ENCODE assay signal across 23 cellular contexts in the genomic region with DNA sequence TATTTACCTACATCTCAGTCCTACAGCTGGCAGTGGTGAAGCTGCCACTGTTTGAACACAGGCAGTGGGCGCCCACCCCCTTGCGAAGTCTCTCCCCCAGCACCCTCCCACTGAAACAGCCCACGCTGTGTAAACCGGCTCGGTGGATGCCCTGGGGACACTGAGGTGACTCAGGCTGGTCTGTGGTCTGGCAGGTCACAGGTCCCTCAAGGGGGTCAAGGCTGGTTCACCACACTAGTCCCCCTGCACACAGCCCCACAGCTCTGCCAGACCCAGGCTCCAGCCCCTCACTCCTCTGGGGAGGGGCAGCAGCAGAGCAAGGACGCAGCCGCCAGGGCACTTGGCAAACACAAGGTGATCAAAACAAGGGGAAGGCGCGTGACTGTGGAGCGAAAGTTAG. TPM values are rescaled to one million over a fixed set of nuclear protein-coding genes. Genes with fewer than 3 reads are reported as not detected.
A peak's percentile ranks its signal among the peaks of the same experiment; 100 is the strongest.
DNase-seq lines count a peak whose midpoint lies in the region; ATAC-seq, FAIRE-seq and TF ChIP-seq lines count a peak whose summit lies in the region.
"Had no signal": no experiment of that assay in that cellular context is flagged by ENCODE, and none has a peak within 500 bp of the region (broad histone marks: within the 10 kb centered on the region; RNA-seq: fewer than 3 reads in every experiment).

No MANE protein-coding gene starts in this region.

- TF ChIP-seq EP300 in K562 (IDR thresholded peaks at IDR 0.05; ENCODE audit: low read length): no peak

- FAIRE-seq in GM12891 (lab: Jason Lieb, UNC): no peak
- no peak for FAIRE-seq in K562 (lab: Jason Lieb, UNC)
- FAIRE-seq: GM18507, H54 had no signal

- intact Hi-C loops in K562 (cut with micrococcal nuclease): no loop called here
- intact Hi-C loops in MCF 10A (cut with micrococcal nuclease): no loop called here
- intact Hi-C loops in psoas muscle (cut with DNase I): loop anchor here in 1 of 2 donors (10.0 kb wide), 1 partner anchor 128 kb away; a partner anchor contains a TSS

- TF ChIP-seq CTCF in K562 (IDR thresholded peaks at IDR 0.05 in 2 of 3, conservative IDR thresholded peaks at IDR 0.05 in 1 of 3; ENCODE audit: insufficient read depth in 2 of 3, low read depth in 1 of 3, low read length in 3 of 3): no peak
- TF ChIP-seq CTCF in MCF 10A (IDR thresholded peaks at IDR 0.05; ENCODE audit: unreplicated experiment): no peak
- no peak for TF ChIP-seq CTCF in psoas muscle (IDR thresholded peaks at IDR 0.05)

- H3K27me3 ChIP-seq in K562 (ENCODE audit: control insufficient read depth in 2 of 2, insufficient read depth in 2 of 2, low read length in 2 of 2): peaks cover 15 to 49% of the 10 kb centered on the region in 2 experiments
- H3K27me3 ChIP-seq in neuronal stem cell (ENCODE audit: control insufficient read depth in 3 of 3, insufficient read depth in 3 of 3, low read depth in 1 of 3, low read length in 3 of 3): peaks cover 0 to 54% (median 17%) of the 10 kb centered on the region in 3 experiments
- peaks cover 0 to 40% (median 19%) of the 10 kb centered on the region in 3 donors for H3K27me3 ChIP-seq in psoas muscle (ENCODE audit: insufficient read depth in 3 of 3, low read length in 2 of 3)

- no peak overlapping the region for H2BK120ac ChIP-seq in neuronal stem cell (ENCODE audit: low read depth, low read length)

- WGBS in K562 (ENCODE audit: insufficient coverage, low coverage, missing lambda C conversion rate): 7% methylated on average over 10 of the region's 10 CpGs
- no CpG with 5 or more reads among the region's 10 CpGs for WGBS in neuronal stem cell (ENCODE audit: extremely low coverage in 2 of 2, insufficient read length in 2 of 2, insufficient replicate concordance in 1 of 2), 2 donors
- 73 to 79% (median 78%) methylated on average over 10 of the region's 10 CpGs for WGBS in psoas muscle, 3 donors

- ATAC-seq in K562: no peak
- no peak for ATAC-seq in psoas muscle

- no peak overlapping the region for H4K91ac ChIP-seq in neuronal stem cell (ENCODE audit: low read depth, low read length, poor library complexity)

- H3K4ac ChIP-seq in neuronal stem cell (ENCODE audit: low read length): no peak overlapping the region

- H2BK5ac ChIP-seq in neuronal stem cell (ENCODE audit: low read length): no peak overlapping the region

- H3K18ac ChIP-seq in neuronal stem cell (ENCODE audit: low read length): no peak overlapping the region

- H3K4me1 ChIP-seq in K562 (replicated peaks in 1 of 2; ENCODE audit: control insufficient read depth in 2 of 2, insufficient read depth in 2 of 2, low read length in 2 of 2) (peaks cover 0 to 31% of the 10 kb centered on the region in 2 experiments; a peak in 2 of 5 replicates), neuronal stem cell (ENCODE audit: control insufficient read depth in 2 of 2, insufficient read depth in 1 of 2, low read depth in 1 of 2, low read length in 2 of 2) (no peaks in the 10 kb centered on the region), psoas muscle (no peaks in the 10 kb centered on the region)

- CTCF ChIA-PET in K562 (lab: Yijun Ruan, JAX; ENCODE audit: low intra/inter-chr PET ratio) (no interaction called here), MCF 10A (lab: Yijun Ruan, JAX) (no interaction called here)

- no peak overlapping the region for H2BK15ac ChIP-seq in neuronal stem cell (ENCODE audit: low read length)

- peaks cover 20% of the 10 kb centered on the region for H3K27me3 Mint-ChIP-seq in MCF 10A (ENCODE audit: insufficient read depth, unreplicated experiment)

- H4K20me1 ChIP-seq in K562 (replicated peaks; ENCODE audit: control insufficient read depth, insufficient read depth, low read length): peaks cover 36% of the 10 kb centered on the region

- no peak overlapping the region for H3K27ac Mint-ChIP-seq in MCF 10A (ENCODE audit: low read depth, unreplicated experiment)
- H3K27ac Mint-ChIP-seq: T-helper 1 cell treated with Interleukin-12 subunit alpha and Interleukin-12 subunit beta and Interleukin-4 antibody, amounts not matched to agents 30 μg/mL and 1 μg/mL, for 36 hours had no signal

- no peak overlapping the region for H2BK12ac ChIP-seq in neuronal stem cell (ENCODE audit: low read length)

- H3K14ac ChIP-seq in neuronal stem cell (ENCODE audit: low read length): no peak overlapping the region

- H3K4me2 ChIP-seq in K562 (ENCODE audit: insufficient read depth, low read length) (no peak overlapping the region), neuronal stem cell (ENCODE audit: insufficient read depth, low read length, poor library complexity, severe bottlenecking) (no peak overlapping the region)

- no peak overlapping the region for H3K4me3 ChIP-seq in K562
- H3K4me3 ChIP-seq in neuronal stem cell (ENCODE audit: low read length in 2 of 2): no peak overlapping the region
- no peak overlapping the region for H3K4me3 ChIP-seq in psoas muscle

- H3K79me2 ChIP-seq in K562 (ENCODE audit: control insufficient read depth, insufficient read depth, low read length): no peaks in the 10 kb centered on the region

- H3K9me3 ChIP-seq in K562 (replicated peaks; ENCODE audit: control insufficient read depth, insufficient read depth, low read depth, low read length): no peaks in the 10 kb centered on the region
- no peaks in the 10 kb centered on the region for H3K9me3 ChIP-seq in neuronal stem cell (replicated peaks in 1 of 2; ENCODE audit: control insufficient read depth in 2 of 2, insufficient read depth in 1 of 2, low read depth in 1 of 2, low read length in 2 of 2)
- no peaks in the 10 kb centered on the region for H3K9me3 ChIP-seq in psoas muscle

- no peak overlapping the region for H2AFZ ChIP-seq in K562 (ENCODE audit: low read depth, low read length)
- no peak overlapping the region for H2AFZ ChIP-seq in neuronal stem cell (ENCODE audit: low read length)

- in situ Hi-C loops in K562 (cut with MboI): no loop called here

- H3K9me3 Mint-ChIP-seq in MCF 10A (ENCODE audit: unreplicated experiment): no peaks in the 10 kb centered on the region
- H3K9me3 Mint-ChIP-seq: T-helper 1 cell treated with Interleukin-12 subunit alpha and Interleukin-12 subunit beta and Interleukin-4 antibody, amounts not matched to agents 30 μg/mL and 1 μg/mL, for 36 hours had no signal

- no peaks in the 10 kb centered on the region for H3K36me3 ChIP-seq in K562 (ENCODE audit: control insufficient read depth, insufficient read depth, low read length)
- H3K36me3 ChIP-seq in neuronal stem cell (replicated peaks in 1 of 2; ENCODE audit: control insufficient read depth in 2 of 2, insufficient read depth in 2 of 2, low read length in 2 of 2): no peaks in the 10 kb centered on the region
- no peaks in the 10 kb centered on the region for H3K36me3 ChIP-seq in psoas muscle (ENCODE audit: insufficient read depth in 1 of 2, low read depth in 1 of 2)

- no peak overlapping the region for H3K4me3 Mint-ChIP-seq in MCF 10A (ENCODE audit: unreplicated experiment)
- H3K4me3 Mint-ChIP-seq: T-helper 1 cell treated with Interleukin-12 subunit alpha and Interleukin-12 subunit beta and Interleukin-4 antibody, amounts not matched to agents 30 μg/mL and 1 μg/mL, for 36 hours had no signal

- no peak overlapping the region for H3K23ac ChIP-seq in neuronal stem cell (ENCODE audit: low read depth, low read length, poor library complexity)

- H2AK5ac ChIP-seq in neuronal stem cell (ENCODE audit: low read depth, low read length): no peak overlapping the region

- H3K9ac ChIP-seq in K562 (ENCODE audit: insufficient read depth in 1 of 2, low read depth in 2 of 2, low read length in 2 of 2): no peak overlapping the region
- H3K9ac ChIP-seq in neuronal stem cell (ENCODE audit: low read depth, low read length, poor library complexity): no peak overlapping the region

- DNase-seq in GM12891 (ENCODE audit: insufficient read length, low spot score): peak; percentile 7
- DNase-seq in M059J (ENCODE audit: low read depth): peak; percentile 40
- DNase-seq in K562 (ENCODE audit: extremely low read depth in 1 of 4, low spot score in 3 of 4): no peak
- no peak for DNase-seq in NCI-H146 treated with DMSO at 0.1 percent for 48 hours (lab: John Stamatoyannopoulos, UW; ENCODE audit: unreplicated experiment)
- no peak for DNase-seq in neuronal stem cell (ENCODE audit: low spot score)
- DNase-seq in MCF 10A (ENCODE audit: unreplicated experiment): no peak
- no peak for DNase-seq in psoas muscle
- DNase-seq: DMS153, DND-41, KBM-7, NCI-H1105, NCI-H1436 treated with DMSO at 0.1 percent for 48 hours, NCI-H1930, NCI-H2107, NCI-H446, NCI-H524 treated with DMSO at 0.1 percent for 48 hours, NCI-H774, Right ventricle myocardium superior, RPMI8226 had no signal

- no peaks in the 10 kb centered on the region for H3K4me1 Mint-ChIP-seq in MCF 10A (ENCODE audit: insufficient read depth, unreplicated experiment)

- H4K8ac ChIP-seq in neuronal stem cell (ENCODE audit: low read depth, low read length): no peak overlapping the region

- no peaks in the 10 kb centered on the region for H3K9me1 ChIP-seq in K562 (ENCODE audit: control insufficient read depth, insufficient read depth, low read length)

- TF ChIP-seq POLR2A in GM12891 (IDR thresholded peaks at IDR 0.05; ENCODE audit: low read depth, low read length): no peak
- TF ChIP-seq POLR2A in K562 (conservative IDR thresholded peaks at IDR 0.05): no peak

- H3K79me1 ChIP-seq in neuronal stem cell (ENCODE audit: low read depth, low read length): no peaks in the 10 kb centered on the region

- H3K27ac ChIP-seq in K562 (ENCODE audit: extremely low read depth, low read depth, low read length) (no peak overlapping the region), neuronal stem cell (replicated peaks; ENCODE audit: low read length) (no peak overlapping the region), psoas muscle (no peak overlapping the region)

- TF ChIP-seq RAD21 in K562 (CRISPR knock-in tag; conservative IDR thresholded peaks at IDR 0.05 in 1 of 2, IDR thresholded peaks at IDR 0.05 in 1 of 2): no peak

- H3K36me3 Mint-ChIP-seq in MCF 10A (ENCODE audit: insufficient read depth, unreplicated experiment): no peaks in the 10 kb centered on the region

- no TSS peak for BruUV-seq in K562 (replicated peaks; lab: Mats Ljungman, UMichigan)
- no TSS peak for BruUV-seq in MCF 10A (replicated peaks; lab: Mats Ljungman, UMichigan)

- POLR2A ChIA-PET in K562 (lab: Yijun Ruan, JAX): interaction anchor here (0.6 to 1.7 kb wide), 3 partner anchors 10 to 107 kb away, joined by 3 to 6 read pairs (median 3); no protein-coding TSS in a partner anchor
- POLR2A ChIA-PET in MCF 10A (lab: Yijun Ruan, JAX): no interaction called here

RNA-seq across cellular contexts. Expression of a gene that starts 7.6 kb away (rescaled TPM):
- 0.23 TPM for polyA plus RNA-seq in GM12891 (2012; ENCODE audit: low read depth, missing spikeins)
- 0.07 TPM in 1 of 2 replicates, not detected in the other for total RNA-seq in M059J (2014; rRNA removed; shearing (Covaris generic))
- 0.56 and 1.7 TPM in 2 replicates for total RNA-seq in K562 (2011; cell fraction: chromatin; rRNA removed; ENCODE audit: low replicate concordance)
- 0.53 and 0.67 TPM in 2 replicates for total RNA-seq in K562 (2011; cell fraction: nucleolus; rRNA removed)
- 0.23 and 0.37 TPM in 2 replicates for total RNA-seq in K562 (2011; cell fraction: nucleoplasm; rRNA removed)
- 0.18 and 0.49 TPM in 2 replicates for total RNA-seq in K562 (2014; rRNA removed)
- total RNA-seq in K562 (2014; rRNA removed; fragmentation: Illumina TruSeq; extraction: Trizol): 0.04 and 0.06 TPM in 2 replicates
- total RNA-seq in K562 (2015; rRNA removed; fragmentation: Illumina TruSeq; extraction: Trizol): 0.04 and 0.07 TPM in 2 replicates
- 0.09 and 0.16 TPM in 2 replicates for total RNA-seq in K562 (2021)
- polyA plus RNA-seq in K562 (2011; rRNA removed): 0.11 and 0.16 TPM in 2 replicates
- 0.07 and 0.16 TPM in 2 replicates for polyA plus RNA-seq in K562 (2011; cell fraction: cytosol; rRNA removed)
- polyA plus RNA-seq in K562 (2011; cell fraction: nucleus; rRNA removed): 0.75 and 1.2 TPM in 2 replicates
- 0.09 and 0.18 TPM in 2 replicates for polyA plus RNA-seq in K562 (2012)
- polyA plus RNA-seq in K562 (2014; fragmentation: Illumina TruSeq; extraction: Trizol): 0.03 and 0.39 TPM in 2 replicates
- polyA plus RNA-seq in K562 (2014; fragmentation: Nextera tagmentation; extraction: Ambion mirVana): not detected
- polyA plus RNA-seq in K562 (2014; rRNA removed): 0.51 and 0.52 TPM in 2 replicates
- 0.11 and 0.15 TPM in 2 replicates for polyA minus RNA-seq in K562 (2011; rRNA and poly(A)+ RNA removed)
- not detected in 2 replicates for polyA minus RNA-seq in K562 (2011; cell fraction: cytosol; rRNA and poly(A)+ RNA removed)
- polyA minus RNA-seq in K562 (2011; cell fraction: nucleus; rRNA and poly(A)+ RNA removed): 0.67 TPM in 2 replicates
- 0.14 TPM for polyA plus RNA-seq in neuronal stem cell (2013, experiment 1 of 2)
- 0.22 TPM for polyA plus RNA-seq in neuronal stem cell (2013, experiment 2 of 2)
- 0.07 and 0.17 TPM in 2 replicates for total RNA-seq in MCF 10A (2022)
- total RNA-seq in psoas muscle: under 1 TPM in 2 of 4 donors, not detected in 2; 0.24 to 0.25 TPM
- polyA plus RNA-seq in psoas muscle: under 1 TPM; 0.03 to 0.38 (median 0.17) TPM
- total RNA-seq: HT1080, Right ventricle myocardium superior had no signal

RNA-seq across cellular contexts. Expression of a gene that starts 26.8 kb away (rescaled TPM):
- polyA plus RNA-seq in GM12891 (2012; ENCODE audit: low read depth, missing spikeins): 1,657 TPM
- 135 and 162 TPM in 2 replicates for total RNA-seq in M059J (2014; rRNA removed; shearing (Covaris generic))
- 123 and 176 TPM in 2 replicates for total RNA-seq in K562 (2011; cell fraction: chromatin; rRNA removed; ENCODE audit: low replicate concordance)
- total RNA-seq in K562 (2011; cell fraction: nucleolus; rRNA removed): 90.0 and 92.7 TPM in 2 replicates
- total RNA-seq in K562 (2011; cell fraction: nucleoplasm; rRNA removed): 151 and 187 TPM in 2 replicates
- total RNA-seq in K562 (2014; rRNA removed) (344 and 467 TPM in 2 replicates), K562 (2014; rRNA removed; fragmentation: Illumina TruSeq; extraction: Trizol) (1,165 and 1,306 TPM in 2 replicates), K562 (2015; rRNA removed; fragmentation: Illumina TruSeq; extraction: Trizol) (548 and 579 TPM in 2 replicates), K562 (2021) (578 and 629 TPM in 2 replicates), MCF 10A (2022) (477 and 513 TPM in 2 replicates), psoas muscle (100 to 1,000 TPM; 308 to 417 (median 333) TPM)
- polyA plus RNA-seq in K562 (2011; rRNA removed) (446 and 607 TPM in 2 replicates), K562 (2014; fragmentation: Illumina TruSeq; extraction: Trizol) (658 and 673 TPM in 2 replicates), K562 (2014; fragmentation: Nextera tagmentation; extraction: Ambion mirVana) (100 to 1,000 TPM; 581 to 618 TPM), K562 (2014; rRNA removed) (542 and 593 TPM in 2 replicates), psoas muscle (100 to 1,000 TPM; 285 to 333 (median 291) TPM)
- polyA plus RNA-seq in K562 (2011; cell fraction: cytosol; rRNA removed): 48.5 and 166 TPM in 2 replicates
- polyA plus RNA-seq in K562 (2011; cell fraction: nucleus; rRNA removed): 62.0 and 114 TPM in 2 replicates
- polyA plus RNA-seq in K562 (2012): 1,489 and 2,642 TPM in 2 replicates
- 169 and 228 TPM in 2 replicates for polyA minus RNA-seq in K562 (2011; rRNA and poly(A)+ RNA removed)
- polyA minus RNA-seq in K562 (2011; cell fraction: cytosol; rRNA and poly(A)+ RNA removed): 72.4 and 86.6 TPM in 2 replicates
- 44.0 and 81.2 TPM in 2 replicates for polyA minus RNA-seq in K562 (2011; cell fraction: nucleus; rRNA and poly(A)+ RNA removed)
- 1,500 TPM for polyA plus RNA-seq in neuronal stem cell (2013, experiment 1 of 2)
- polyA plus RNA-seq in neuronal stem cell (2013, experiment 2 of 2): 1,497 TPM

RNA-seq across cellular contexts. Expression of a gene that starts 33.4 kb away (rescaled TPM):
- 16.0 TPM for polyA plus RNA-seq in GM12891 (2012; ENCODE audit: low read depth, missing spikeins)
- total RNA-seq in M059J (2014; rRNA removed; shearing (Covaris generic)): 0.91 and 3.9 TPM in 2 replicates
- total RNA-seq in K562 (2011; cell fraction: chromatin; rRNA removed; ENCODE audit: low replicate concordance): 82.0 and 222 TPM in 2 replicates
- total RNA-seq in K562 (2011; cell fraction: nucleolus; rRNA removed): 147 and 149 TPM in 2 replicates
- total RNA-seq in K562 (2011; cell fraction: nucleoplasm; rRNA removed): 90.3 and 94.3 TPM in 2 replicates
- total RNA-seq in K562 (2014; rRNA removed) (16.8 and 17.8 TPM in 2 replicates), K562 (2014; rRNA removed; fragmentation: Illumina TruSeq; extraction: Trizol) (5.3 and 7.0 TPM in 2 replicates), K562 (2015; rRNA removed; fragmentation: Illumina TruSeq; extraction: Trizol) (10.9 and 12.9 TPM in 2 replicates), K562 (2021) (21.7 and 26.6 TPM in 2 replicates), MCF 10A (2022) (6.2 and 12.4 TPM in 2 replicates), psoas muscle (10 to 100 TPM in 1 of 4 donors, 1 to 10 TPM in 3; 3.4 to 13.6 (median 4.6) TPM)
- polyA plus RNA-seq in K562 (2011; rRNA removed) (10.8 and 17.6 TPM in 2 replicates), K562 (2014; fragmentation: Illumina TruSeq; extraction: Trizol) (13.4 and 14.7 TPM in 2 replicates), K562 (2014; fragmentation: Nextera tagmentation; extraction: Ambion mirVana) (1 to 10 TPM; 2.7 to 4.3 TPM), K562 (2014; rRNA removed) (30.6 and 37.1 TPM in 2 replicates), psoas muscle (1 to 10 TPM; 2.5 to 5.1 (median 3.0) TPM)
- 7.7 and 14.1 TPM in 2 replicates for polyA plus RNA-seq in K562 (2011; cell fraction: cytosol; rRNA removed)
- 96.4 and 160 TPM in 2 replicates for polyA plus RNA-seq in K562 (2011; cell fraction: nucleus; rRNA removed)
- polyA plus RNA-seq in K562 (2012): 12.5 and 17.6 TPM in 2 replicates
- polyA minus RNA-seq in K562 (2011; rRNA and poly(A)+ RNA removed): 4.7 and 5.8 TPM in 2 replicates
- 9.4 and 12.2 TPM in 2 replicates for polyA minus RNA-seq in K562 (2011; cell fraction: cytosol; rRNA and poly(A)+ RNA removed)
- 44.0 and 47.4 TPM in 2 replicates for polyA minus RNA-seq in K562 (2011; cell fraction: nucleus; rRNA and poly(A)+ RNA removed)
- polyA plus RNA-seq in neuronal stem cell (2013, experiment 1 of 2): 0.68 TPM
- polyA plus RNA-seq in neuronal stem cell (2013, experiment 2 of 2): 0.66 TPM

Comparison
In these comparisons a context has a peak if more than half of its experiments do, and no peak if none do; other contexts are left out.
1. DNase-seq: peak in GM12891 (single experiment) and M059J (single experiment); none in K562 (0 of 4), NCI-H146 treated with DMSO at 0.1 percent for 48 hours (single experiment), neuronal stem cell (single experiment), MCF 10A (single experiment) and psoas muscle (0 of 2).